Comparison of ENCODE assay signal across 8 cellular contexts in genomic region chrX:10579018-10579752, GRCh38. TPM values are rescaled to one million over a fixed set of nuclear protein-coding genes. Genes with fewer than 3 reads are reported as not detected.
DNase-seq lines count a peak whose midpoint lies in the region; ATAC-seq and TF ChIP-seq lines count a peak whose summit lies in the region.

No MANE protein-coding gene starts in this region.

- RAD21 ChIA-PET in HCT116 (lab: Charles Lee; ENCODE audit: low non-redundant PET in 1 of 2, low total read pairs in 2 of 2, uncharacterized antibody in 2 of 2, unreplicated experiment in 2 of 2), result no interaction called here

- H3K27me3 ChIP-seq in HCT116 (ENCODE audit: insufficient read depth, low read length), result no peaks in the 10 kb centered on the region

- DNase-seq in HCT116 (ENCODE audit: low read depth, low spot score), result peak; percentile 78
- peak; percentile 82 for DNase-seq in SW480 (ENCODE audit: low spot score)
- peak; percentile 45 for DNase-seq in fibroblast of the conjunctiva (ENCODE audit: low read depth)
- DNase-seq in sciatic nerve (ENCODE audit: low spot score), result no peak
- no peak for DNase-seq in NCI-H128 (lab: John Stamatoyannopoulos, UW; ENCODE audit: unreplicated experiment)
- no peak for DNase-seq in T1000 (lab: John Stamatoyannopoulos, UW)
- no peak for DNase-seq in ureter (ENCODE audit: low spot score)
- DNase-seq in GOT3 (lab: John Stamatoyannopoulos, UW), result no peak

- no TSS peak for BruUV-seq in HCT116 (replicated peaks; lab: Mats Ljungman, UMichigan)

- H2AFZ ChIP-seq in HCT116 (ENCODE audit: low read depth, low read length, poor library complexity, severe bottlenecking), result no peak overlapping the region

- intact Hi-C loops in HCT116 (cut with micrococcal nuclease), result loop anchor here (5.0 kb wide), 1 partner anchor 53 kb away; no protein-coding TSS in a partner anchor
- intact Hi-C loops in sciatic nerve (cut with DNase I), result loop anchor here (10.0 kb wide), 1 partner anchor 1144 kb away; no protein-coding TSS in a partner anchor

- peaks cover 55 to 85% of the 10 kb centered on the region in 2 experiments for H3K4me1 ChIP-seq in HCT116 (ENCODE audit: control insufficient read depth in 1 of 2, insufficient read depth in 2 of 2, low read length in 2 of 2)

- H3K36me3 ChIP-seq in HCT116 (ENCODE audit: control insufficient read depth in 1 of 2, insufficient read depth in 2 of 2, low read length in 2 of 2), result no peaks in the 10 kb centered on the region

- H4K20me1 ChIP-seq in HCT116 (ENCODE audit: insufficient read depth), result no peaks in the 10 kb centered on the region

- H3K9ac ChIP-seq in HCT116 (ENCODE audit: low read length), result peak overlapping the region; percentile 66

- no peak for TF ChIP-seq CTCF in HCT116 (IDR thresholded peaks at IDR 0.05 in 2 of 3, conservative IDR thresholded peaks at IDR 0.05 in 1 of 3; ENCODE audit: borderline replicate concordance in 1 of 3, insufficient read depth in 1 of 3, low read depth in 2 of 3, low read length in 2 of 3)

- peak overlapping the region; percentile 80 for H3K4me2 ChIP-seq in HCT116 (ENCODE audit: low read length)

- ATAC-seq in HCT116 (peak; percentile 74), sciatic nerve (peak; percentile 77)

- peak overlapping the region; percentile 11 to 46; a peak in 3 of 4 replicates for H3K4me3 ChIP-seq in HCT116 (replicated peaks in 1 of 2; ENCODE audit: low read depth in 1 of 2, low read length in 2 of 2)

- H3K9me2 ChIP-seq in HCT116 (ENCODE audit: insufficient read depth), result no peaks in the 10 kb centered on the region

- H3K79me2 ChIP-seq in HCT116 (ENCODE audit: insufficient read depth, low read length), result peaks cover 89% of the 10 kb centered on the region

- CTCF ChIA-PET in HCT116 (lab: Charles Lee), result interaction anchor here (0.6 to 1.2 kb wide), 3 partner anchors 14 to 389 kb away, joined by 3 read pairs; no protein-coding TSS in a partner anchor

- POLR2A ChIA-PET in HCT116 (lab: Charles Lee), result no interaction called here

- TF ChIP-seq RAD21 in HCT116 (IDR thresholded peaks at IDR 0.05; ENCODE audit: low read depth), result peak; percentile 1; the same call in 1 of the 2 replicates

- TF ChIP-seq POLR2A in HCT116 (IDR thresholded peaks at IDR 0.05; ENCODE audit: borderline replicate concordance, extremely low read depth, insufficient read depth, insufficient read length), result no peak

- H3K9me3 ChIP-seq in HCT116 (ENCODE audit: control insufficient read depth in 1 of 2, insufficient read depth in 1 of 2, low read depth in 1 of 2, low read length in 2 of 2), result no peaks in the 10 kb centered on the region

- peak overlapping the region; percentile 85 for H3K27ac ChIP-seq in HCT116 (ENCODE audit: low read depth, low read length)

TF ChIP-seq in HCT116, 20 proteins besides CTCF, POLR2A, EP300 and RAD21:
- TF ChIP-seq SP1 (IDR thresholded peaks at IDR 0.05; ENCODE audit: low read depth), result peak; percentile 60
- peak; percentile 84; the same call in 1 of the 2 replicates for TF ChIP-seq CEBPB (IDR thresholded peaks at IDR 0.05; ENCODE audit: low read depth)
- no peak for TF ChIP-seq EZH2 (IDR thresholded peaks at IDR 0.05)
- peak; percentile 72 for TF ChIP-seq JUND (IDR thresholded peaks at IDR 0.05)
- no peak for TF ChIP-seq ZFX (IDR thresholded peaks at IDR 0.05)
- TF ChIP-seq CBX3 (IDR thresholded peaks at IDR 0.05; ENCODE audit: low read depth), result 0 out of 2 replicates have a peak, but pooled peaks have one; percentile 49
- no peak for TF ChIP-seq ZNF274 (IDR thresholded peaks at IDR 0.05; ENCODE audit: low read depth, low read length)
- peak; percentile 71 for TF ChIP-seq FOSL1 (IDR thresholded peaks at IDR 0.05; ENCODE audit: low read depth)
- TF ChIP-seq MAX (IDR thresholded peaks at IDR 0.05), result peak; percentile 32

RNA-seq across cellular contexts. Expression of gene MID1, which starts 41.2 kb away (rescaled TPM):
- total RNA-seq in HCT116 (2021; ENCODE audit: unreplicated experiment) (48.8 TPM), sciatic nerve (33.0 TPM), ureter (31.8 TPM)
- 18.3 and 21.7 TPM in 2 replicates for polyA plus RNA-seq in HCT116 (2012)

Comparison
In these comparisons a context has a peak if more than half of its experiments do, and no peak if none do; other contexts are left out.
1. DNase-seq: peak in HCT116 (single experiment), SW480 (single experiment) and fibroblast of the conjunctiva (single experiment); none in sciatic nerve (single experiment), NCI-H128 (single experiment), T1000 (single experiment), ureter (single experiment) and GOT3 (single experiment).